ENCODE assay signal across 8 cellular contexts in genomic region chr21:44107037-44107501, GRCh38. TPM values are rescaled to one million over a fixed set of nuclear protein-coding genes. Genes with fewer than 3 reads are reported as not detected.
A peak's percentile ranks its signal among the peaks of the same experiment; 100 is the strongest.
DNase-seq lines count a peak whose midpoint lies in the region; ATAC-seq and TF ChIP-seq lines count a peak whose summit lies in the region.
"Not testable (repeated sequence)": the region's sequence is repeated elsewhere in the genome, so short reads cannot be mapped to it uniquely, and the experiment has no call there.

PWP2 (plus strand) TSS chr21:44107399; CDS start chr21:44107417, 18 bp downstream.

- peak; percentile 81 for ATAC-seq in GM21447 (IDR thresholded peaks at IDR 0.05; ENCODE audit: unreplicated experiment)
- ATAC-seq in HG03108 (IDR thresholded peaks at IDR 0.05; ENCODE audit: unreplicated experiment): peak; percentile 92
- peak; percentile 84 for ATAC-seq in RWPE2 (ENCODE audit: low read depth)
- peak; percentile 96 for ATAC-seq in naive B cell (ENCODE audit: low read depth in 2 of 2)

- H3K36me3 ChIP-seq in ES-I3 (ENCODE audit: insufficient read depth, low read length); RWPE2 (ENCODE audit: low read depth); esophagus squamous epithelium; testis (ENCODE audit: low read depth, missing control alignments): not testable (repeated sequence)

- WGBS in esophagus squamous epithelium, 2 donors: no CpG with 5 or more reads among the region's 66 CpGs
- no CpG with 5 or more reads among the region's 66 CpGs for WGBS in testis, 2 donors

- H3K4me3 Mint-ChIP-seq in naive B cell: peak within 1 kb of the TSS in 5 of 8 donors; percentile 37 to 85 (median 53)

- H3K9me3 ChIP-seq in ES-I3 (ENCODE audit: control insufficient read depth, insufficient read depth, low read length); RWPE2 (ENCODE audit: severe bottlenecking); esophagus squamous epithelium; testis: not testable (repeated sequence)

- not testable (repeated sequence) for H3K4me3 ChIP-seq in RWPE2 (ENCODE audit: severe bottlenecking)
- peak within 1 kb of the TSS; percentile 32 to 61 (median 40) for H3K4me3 ChIP-seq in esophagus squamous epithelium
- H3K4me3 ChIP-seq in testis: peak within 1 kb of the TSS in 1 of 2 donors; percentile 44

- H3K9ac ChIP-seq in ES-I3 (ENCODE audit: low read depth, low read length): peak within 1 kb of the TSS; percentile 6; the same call in 1 of the 2 replicates

- TF ChIP-seq POLR2A in esophagus squamous epithelium (IDR thresholded peaks at IDR 0.05); testis (IDR thresholded peaks at IDR 0.05): not testable (repeated sequence)

- not testable (repeated sequence) for H3K4me1 ChIP-seq in ES-I3 (ENCODE audit: insufficient read depth, low read length); RWPE2 (ENCODE audit: insufficient read depth, poor library complexity, severe bottlenecking); esophagus squamous epithelium; testis

- not testable (repeated sequence) for TF ChIP-seq CTCF in RWPE2 (IDR thresholded peaks at IDR 0.05; ENCODE audit: poor library complexity, severe bottlenecking); esophagus squamous epithelium (IDR thresholded peaks at IDR 0.05); testis (IDR thresholded peaks at IDR 0.05)

- peak within 1 kb of the TSS in 1 of 6 donors; percentile 72 for H3K27ac Mint-ChIP-seq in naive B cell

- H3K9me3 Mint-ChIP-seq in naive B cell: not testable (repeated sequence)

- not testable (repeated sequence) for H3K4me1 Mint-ChIP-seq in naive B cell

- H3K36me3 Mint-ChIP-seq in naive B cell: not testable (repeated sequence)

- intact Hi-C loops in esophagus squamous epithelium (cut with DNase I); testis (cut with DNase I; ENCODE audit: low total_unique reads): not testable (repeated sequence)

- not testable (repeated sequence) for H3K27ac ChIP-seq in RWPE2 (ENCODE audit: poor library complexity, severe bottlenecking); testis
- peak within 1 kb of the TSS in 3 of 4 donors; percentile 47 to 68 (median 61) for H3K27ac ChIP-seq in esophagus squamous epithelium

- not testable (repeated sequence) for H3K27me3 Mint-ChIP-seq in naive B cell

- DNase-seq in RWPE2 (ENCODE audit: low spot score); esophagus squamous epithelium (lab: John Stamatoyannopoulos, UW): not testable (repeated sequence)
- DNase-seq in activated effector memory CD4-positive, alpha-beta T cell treated with anti-CD3 and anti-CD28 coated beads, Interleukin-2, amount 50 U/mL, for 16 hours: peak; percentile 85
- DNase-seq in naive B cell (peak; percentile 60), testis (peak; percentile 20)

- H3K27me3 ChIP-seq in RWPE2 (ENCODE audit: insufficient read depth, poor library complexity, severe bottlenecking); esophagus squamous epithelium; testis: not testable (repeated sequence)

RNA-seq across cellular contexts. Expression of gene PWP2, which starts in this region (rescaled TPM):
- total RNA-seq in esophagus squamous epithelium: 10 to 100 TPM in 1 of 4 donors, 1 to 10 TPM in 3; 5.4 to 18.3 (median 6.6) TPM
- polyA plus RNA-seq in naive B cell (ENCODE audit: low read depth in 6 of 6): 10 to 100 TPM in 1 of 6 donors, 1 to 10 TPM in 5; 1.3 to 10.7 (median 4.3) TPM
- 10 to 100 TPM in 1 of 2 donors, 1 to 10 TPM in 1; 7.8 to 23.7 TPM for total RNA-seq in testis
- polyA plus RNA-seq in testis (ENCODE audit: insufficient read depth, low read depth, low replicate concordance): 10.8 TPM
